9 cellular contexts compared by ENCODE assay signal in the genomic region with DNA sequence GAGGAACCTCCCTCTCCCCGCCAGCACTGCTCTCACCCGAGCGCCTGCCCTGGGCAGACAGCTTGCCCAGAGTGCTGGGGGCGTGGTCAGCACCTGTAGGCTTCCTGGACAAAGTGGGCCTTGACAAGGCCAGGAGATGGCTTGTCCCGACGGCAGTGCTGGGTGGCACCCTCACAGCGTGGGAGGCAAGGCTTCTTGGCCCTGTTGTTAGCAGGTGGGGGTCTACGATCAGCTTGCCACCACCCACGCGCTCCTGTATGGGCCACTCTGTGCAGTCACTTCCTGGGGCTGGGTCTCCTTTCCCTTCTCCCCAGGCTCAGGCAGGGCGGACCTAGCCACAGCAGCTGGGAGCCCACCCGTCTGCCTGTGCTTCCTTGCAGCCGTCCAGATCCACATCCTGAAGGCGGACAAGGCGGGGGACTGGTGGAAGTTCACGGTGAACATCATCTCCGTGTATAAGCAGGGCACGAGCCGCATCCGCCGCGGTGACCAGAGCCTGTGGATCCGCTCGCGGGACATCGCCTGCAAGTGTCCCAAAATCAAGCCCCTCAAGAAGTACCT.
DNase-seq lines count a peak whose midpoint lies in the region; ATAC-seq, FAIRE-seq and TF ChIP-seq lines count a peak whose summit lies in the region.
"Had no signal": no experiment of that assay in that cellular context is flagged by ENCODE, and none has a peak within 500 bp of the region (broad histone marks: within the 10 kb centered on the region; RNA-seq: fewer than 3 reads in every experiment).

No MANE protein-coding gene starts in this region.

- peak overlapping the region; percentile 89 for H3K4me2 ChIP-seq in astrocyte (ENCODE audit: low read length)

- no peaks in the 10 kb centered on the region for H3K9me3 ChIP-seq in astrocyte (ENCODE audit: insufficient read depth, low read depth, low read length)
- no peaks in the 10 kb centered on the region for H3K9me3 ChIP-seq in left lung
- no peaks in the 10 kb centered on the region for H3K9me3 ChIP-seq in thyroid gland
- H3K9me3 ChIP-seq: neutrophil had no signal

- H3K27me3 ChIP-seq in astrocyte (ENCODE audit: insufficient read depth, low read length), result no peaks in the 10 kb centered on the region
- H3K27me3 ChIP-seq in left lung, result peaks cover 0 to 29% of the 10 kb centered on the region in 2 donors
- H3K27me3 ChIP-seq in thyroid gland, result no peaks in the 10 kb centered on the region

- H3K4me1 Mint-ChIP-seq in astrocyte (ENCODE audit: low read depth, unreplicated experiment), result no peaks in the 10 kb centered on the region

- H2AFZ ChIP-seq in astrocyte (ENCODE audit: low read depth, low read length), result peak overlapping the region; percentile 94

- no peak overlapping the region for H3K4me3 Mint-ChIP-seq in astrocyte (ENCODE audit: unreplicated experiment)

- H3K27me3 Mint-ChIP-seq in astrocyte (ENCODE audit: low read depth, unreplicated experiment), result peaks cover 7% of the 10 kb centered on the region

- peak; percentile 14 for DNase-seq in activated CD4-positive, alpha-beta T cell treated with anti-CD3 and anti-CD28 coated beads for 1 hour
- no peak for DNase-seq in activated CD4-positive, alpha-beta T cell treated with anti-CD3 and anti-CD28 coated beads, Interleukin-2, amount 50 U/mL, for 48 hours
- DNase-seq in astrocyte (ENCODE audit: low read depth) (no peak), left lung (peak in 1 of 2 donors; percentile 88), thyroid gland (peak; percentile 31 to 39), NCI-H2171 (lab: John Stamatoyannopoulos, UW) (no peak)

- H3K9ac ChIP-seq in astrocyte (ENCODE audit: low read length), result peak overlapping the region; percentile 76

- no peak overlapping the region for H3K27ac ChIP-seq in astrocyte (ENCODE audit: low read depth, low read length)
- H3K27ac ChIP-seq in left lung, result peak overlapping the region in 1 of 2 donors; percentile 61
- H3K27ac ChIP-seq in thyroid gland, result peak overlapping the region in 2 of 3 donors; percentile 49 to 70
- H3K27ac ChIP-seq: neutrophil had no signal

- peaks cover 15% of the 10 kb centered on the region for H3K4me1 ChIP-seq in astrocyte (ENCODE audit: insufficient read depth, low read length)
- H3K4me1 ChIP-seq in left lung, result peaks cover 8 to 21% of the 10 kb centered on the region in 2 donors
- H3K4me1 ChIP-seq in thyroid gland, result peaks cover 17 to 26% of the 10 kb centered on the region in 2 donors

- no peak overlapping the region for H3K27ac Mint-ChIP-seq in astrocyte (ENCODE audit: unreplicated experiment)

- no peaks in the 10 kb centered on the region for H3K79me2 ChIP-seq in astrocyte (ENCODE audit: insufficient read depth, low read length)

- peak; percentile 5 for ATAC-seq in left lung
- no peak for ATAC-seq in GM21390 (IDR thresholded peaks at IDR 0.05; ENCODE audit: unreplicated experiment)
- no peak for ATAC-seq in HG03565 (IDR thresholded peaks at IDR 0.05; ENCODE audit: unreplicated experiment)

- peaks cover 8% of the 10 kb centered on the region for H3K36me3 Mint-ChIP-seq in astrocyte (ENCODE audit: low read depth, unreplicated experiment)

- peaks cover 10% of the 10 kb centered on the region for H3K9me3 Mint-ChIP-seq in astrocyte (ENCODE audit: unreplicated experiment)

- TF ChIP-seq CTCF in astrocyte (IDR thresholded peaks at IDR 0.05; ENCODE audit: insufficient read depth, low read depth, low read length) (no peak), left lung (IDR thresholded peaks at IDR 0.05) (no peak), thyroid gland (IDR thresholded peaks at IDR 0.05) (no peak)

- intact Hi-C loops in left lung (cut with DNase I) (no loop called here), thyroid gland (cut with DNase I) (no loop called here)

- peak overlapping the region; percentile 18 for H3K4me3 ChIP-seq in astrocyte (ENCODE audit: insufficient read depth, low read depth, low read length)
- H3K4me3 ChIP-seq in left lung, result peak overlapping the region; percentile 19 to 40
- peak overlapping the region in 2 of 3 donors; percentile 12 to 23 for H3K4me3 ChIP-seq in thyroid gland (replicated peaks in 1 of 3)

- TF ChIP-seq POLR2A in thyroid gland (IDR thresholded peaks at IDR 0.05), result no peak

- H4K20me1 ChIP-seq in astrocyte (ENCODE audit: insufficient read depth, low read length), result no peaks in the 10 kb centered on the region

- 36% methylated on average over 11 of the region's 26 CpGs; no CpG with 5 or more reads in 1 of the 2 donors for WGBS in thyroid gland, 2 donors

- no peak for FAIRE-seq in astrocyte (lab: Jason Lieb, UNC)

- H3K36me3 ChIP-seq in astrocyte (ENCODE audit: insufficient read depth, low read length) (no peaks in the 10 kb centered on the region), left lung (no peaks in the 10 kb centered on the region), thyroid gland (no peaks in the 10 kb centered on the region)
- H3K36me3 ChIP-seq: neutrophil had no signal

Comparison
In these comparisons a context has a peak if more than half of its experiments do, and no peak if none do; other contexts are left out.
1. DNase-seq: peak in activated CD4-positive, alpha-beta T cell treated with anti-CD3 and anti-CD28 coated beads for 1 hour (single experiment) and thyroid gland (2 of 2); none in activated CD4-positive, alpha-beta T cell treated with anti-CD3 and anti-CD28 coated beads, Interleukin-2, amount 50 U/mL, for 48 hours (0 of 2), astrocyte (single experiment) and NCI-H2171 (single experiment).
2. Peak in every context shown above with its lines, with median percentiles within 50 percentile points of each other: H3K4me3 ChIP-seq.